9 cellular contexts compared by ENCODE assay signal in genomic region chr2:37570773-37571570, GRCh38.
DNase-seq lines count a peak whose midpoint lies in the region; ATAC-seq and TF ChIP-seq lines count a peak whose summit lies in the region.
"Had no signal": no experiment of that assay in that cellular context is flagged by ENCODE, and none has a peak within 500 bp of the region (broad histone marks: within the 10 kb centered on the region; RNA-seq: fewer than 3 reads in every experiment).

No MANE protein-coding gene starts in this region.

- H3K9ac ChIP-seq in neuronal stem cell (ENCODE audit: low read depth, low read length, poor library complexity) (no peak overlapping the region), H9 (ENCODE audit: extremely low read depth, insufficient read length, low read length) (no peak overlapping the region)

- no peak overlapping the region for H3K4me3 ChIP-seq in neuronal stem cell (ENCODE audit: low read length in 2 of 2)
- H3K4me3 ChIP-seq: adrenal gland had no signal

- H3K79me1 ChIP-seq in neuronal stem cell (ENCODE audit: low read depth, low read length): no peaks in the 10 kb centered on the region
- no peaks in the 10 kb centered on the region for H3K79me1 ChIP-seq in H9 (ENCODE audit: insufficient read depth, low read depth, low read length, poor library complexity, severe bottlenecking)

- no peak overlapping the region for H2BK5ac ChIP-seq in neuronal stem cell (ENCODE audit: low read length)
- no peak overlapping the region for H2BK5ac ChIP-seq in H9 (ENCODE audit: insufficient read length, low read length)

- H3K27me3 ChIP-seq in neuronal stem cell (ENCODE audit: control insufficient read depth in 3 of 3, insufficient read depth in 3 of 3, low read depth in 1 of 3, low read length in 3 of 3): no peaks in the 10 kb centered on the region
- no peaks in the 10 kb centered on the region for H3K27me3 ChIP-seq in H9 (ENCODE audit: insufficient read depth, low read length)
- H3K27me3 ChIP-seq: adrenal gland had no signal

- H2AK5ac ChIP-seq in neuronal stem cell (ENCODE audit: low read depth, low read length): no peak overlapping the region
- no peak overlapping the region for H2AK5ac ChIP-seq in H9 (ENCODE audit: insufficient read length, low read length)

- no peak overlapping the region for H3K56ac ChIP-seq in H9 (ENCODE audit: insufficient read length, low read depth, low read length)

- peak overlapping the region; percentile 66 for H3K27ac Mint-ChIP-seq in activated T-helper 17 cell treated with anti-CD3 and anti-CD28 coated beads, Interleukin-2, amount 50 U/mL, for 72 hours
- H3K27ac Mint-ChIP-seq in H9: no peak overlapping the region

- peaks cover 32% of the 10 kb centered on the region for H3K4me1 Mint-ChIP-seq in activated T-helper 17 cell treated with anti-CD3 and anti-CD28 coated beads, Interleukin-2, amount 50 U/mL, for 72 hours
- peaks cover 0 to 3% of the 10 kb centered on the region in 2 experiments; a peak in 1 of 4 replicates for H3K4me1 Mint-ChIP-seq in H9

- peak overlapping the region; percentile 15 for H2AFZ ChIP-seq in neuronal stem cell (ENCODE audit: low read length)
- H2AFZ ChIP-seq in H9 (ENCODE audit: low read length): no peak overlapping the region

- H4K20me1 ChIP-seq in H9 (ENCODE audit: control insufficient read depth, insufficient read depth, insufficient read length): no peaks in the 10 kb centered on the region

- H2BK12ac ChIP-seq in neuronal stem cell (ENCODE audit: low read length) (no peak overlapping the region), H9 (ENCODE audit: insufficient read length, low read depth, low read length) (no peak overlapping the region)

- H3K79me2 ChIP-seq in H9 (ENCODE audit: insufficient read depth, low read length): no peaks in the 10 kb centered on the region

- no peak overlapping the region for H3K4ac ChIP-seq in neuronal stem cell (ENCODE audit: low read length)
- no peak overlapping the region for H3K4ac ChIP-seq in H9 (ENCODE audit: low read depth, low read length)

- no peak overlapping the region for H3K14ac ChIP-seq in neuronal stem cell (ENCODE audit: low read length)
- H3K14ac ChIP-seq in H9 (ENCODE audit: insufficient read depth, low read length): no peak overlapping the region

- H3K4me1 ChIP-seq in neuronal stem cell (ENCODE audit: control insufficient read depth in 2 of 2, insufficient read depth in 1 of 2, low read depth in 1 of 2, low read length in 2 of 2): peaks cover 0 to 12% of the 10 kb centered on the region in 2 donors
- H3K4me1 ChIP-seq in H9 (ENCODE audit: insufficient read depth, low read length): no peaks in the 10 kb centered on the region

- H2BK20ac ChIP-seq in H9 (ENCODE audit: low read depth, low read length, poor library complexity, severe bottlenecking): no peak overlapping the region

- ATAC-seq in HG03060 (IDR thresholded peaks at IDR 0.05; ENCODE audit: low read depth, unreplicated experiment): peak; percentile 91
- ATAC-seq in activated T-helper 17 cell treated with anti-CD3 and anti-CD28 coated beads, Interleukin-2, amount 50 U/mL, for 72 hours (replicated peaks): peak; percentile 98

- H3K23me2 ChIP-seq in H9 (ENCODE audit: insufficient read length, low read depth, low read length, poor library complexity, severe bottlenecking): no peaks in the 10 kb centered on the region

- H3K9me3 Mint-ChIP-seq in activated T-helper 17 cell treated with anti-CD3 and anti-CD28 coated beads, Interleukin-2, amount 50 U/mL, for 72 hours: no peaks in the 10 kb centered on the region
- no peaks in the 10 kb centered on the region; a peak in 1 of 5 replicates for H3K9me3 Mint-ChIP-seq in H9

- no peak overlapping the region for H2BK15ac ChIP-seq in neuronal stem cell (ENCODE audit: low read length)
- no peak overlapping the region for H2BK15ac ChIP-seq in H9 (ENCODE audit: low read depth, low read length)

- no peak overlapping the region for H3T11ph ChIP-seq in H9 (ENCODE audit: low read length)

- no peaks in the 10 kb centered on the region for H3K36me3 Mint-ChIP-seq in activated T-helper 17 cell treated with anti-CD3 and anti-CD28 coated beads, Interleukin-2, amount 50 U/mL, for 72 hours (ENCODE audit: low read depth)
- H3K36me3 Mint-ChIP-seq in H9 (ENCODE audit: insufficient read depth in 1 of 3, low read depth in 3 of 3): no peaks in the 10 kb centered on the region

- H3K27ac ChIP-seq in neuronal stem cell (replicated peaks; ENCODE audit: low read length) (no peak overlapping the region), H9 (ENCODE audit: insufficient read length, low read depth, low read length) (no peak overlapping the region)

- H4K91ac ChIP-seq in neuronal stem cell (ENCODE audit: low read depth, low read length, poor library complexity) (no peak overlapping the region), H9 (ENCODE audit: insufficient read length, low read depth, low read length) (no peak overlapping the region)

- no CpG with 5 or more reads among the region's 6 CpGs for WGBS in neuronal stem cell (ENCODE audit: extremely low coverage in 2 of 2, insufficient read length in 2 of 2, insufficient replicate concordance in 1 of 2), 2 donors
- WGBS in H9 (ENCODE audit: extremely low coverage, insufficient read length, low lambda C conversion rate): no CpG with 5 or more reads among the region's 6 CpGs

- H4K8ac ChIP-seq in neuronal stem cell (ENCODE audit: low read depth, low read length) (no peak overlapping the region), H9 (replicated peaks; ENCODE audit: insufficient read length, low read depth, low read length) (no peak overlapping the region)

- no peaks in the 10 kb centered on the region for H3K27me3 Mint-ChIP-seq in activated T-helper 17 cell treated with anti-CD3 and anti-CD28 coated beads, Interleukin-2, amount 50 U/mL, for 72 hours
- no peaks in the 10 kb centered on the region for H3K27me3 Mint-ChIP-seq in H9 (ENCODE audit: low read depth)

- H3K23ac ChIP-seq in neuronal stem cell (ENCODE audit: low read depth, low read length, poor library complexity) (no peak overlapping the region), H9 (ENCODE audit: insufficient read length, low read depth, low read length) (no peak overlapping the region)

- no peaks in the 10 kb centered on the region for H3K36me3 ChIP-seq in neuronal stem cell (replicated peaks in 1 of 2; ENCODE audit: control insufficient read depth in 2 of 2, insufficient read depth in 2 of 2, low read length in 2 of 2)
- H3K36me3 ChIP-seq: adrenal gland had no signal

- no peak overlapping the region for H3K4me2 ChIP-seq in neuronal stem cell (ENCODE audit: insufficient read depth, low read length, poor library complexity, severe bottlenecking)
- H3K4me2 ChIP-seq in H9 (ENCODE audit: insufficient read depth, insufficient read length, low read length): no peak overlapping the region

- H3K18ac ChIP-seq in neuronal stem cell (ENCODE audit: low read length) (no peak overlapping the region), H9 (ENCODE audit: insufficient read length, low read depth, low read length) (no peak overlapping the region)

- no peak for TF ChIP-seq CTCF in H9 (conservative IDR thresholded peaks at IDR 0.05)

- H4K5ac ChIP-seq in H9 (ENCODE audit: insufficient read length, low read depth, low read length): no peak overlapping the region

- H2BK120ac ChIP-seq in neuronal stem cell (ENCODE audit: low read depth, low read length) (no peak overlapping the region), H9 (ENCODE audit: low read depth, low read length, poor library complexity, severe bottlenecking) (no peak overlapping the region)

- DNase-seq in stimulated activated CD4-positive, alpha-beta T cell treated with anti-CD3 and anti-CD28 coated beads, Interleukin-15, amount 100 ng/mL, for 24 hours: peak; percentile 70
- DNase-seq in stimulated activated CD4-positive, alpha-beta T cell treated with anti-CD3 and anti-CD28 coated beads, Interleukin-12 subunit alpha, Interleukin-12 subunit beta, amount 100 ng/mL, for 4 hours: no peak
- DNase-seq in neuronal stem cell (ENCODE audit: low spot score) (no peak), AML-193 (lab: John Stamatoyannopoulos, UW) (no peak), cerebellar nuclear complex (lab: John Stamatoyannopoulos, UW) (no peak), H9 (no peak)

- H3K4me3 Mint-ChIP-seq in activated T-helper 17 cell treated with anti-CD3 and anti-CD28 coated beads, Interleukin-2, amount 50 U/mL, for 72 hours: peak overlapping the region; percentile 33
- H3K4me3 Mint-ChIP-seq in H9: no peak overlapping the region

- H3K9me3 ChIP-seq in neuronal stem cell (replicated peaks in 1 of 2; ENCODE audit: control insufficient read depth in 2 of 2, insufficient read depth in 1 of 2, low read depth in 1 of 2, low read length in 2 of 2) (no peaks in the 10 kb centered on the region), H9 (ENCODE audit: control insufficient read depth, low read depth, low read length) (no peaks in the 10 kb centered on the region)
- H3K9me3 ChIP-seq: adrenal gland had no signal
